In genomic region chr11:72823105-72823804, GRCh38 we compare ENCODE assay signal across 1 cellular context.
TF ChIP-seq lines count a peak whose summit lies in the region.

No MANE protein-coding gene starts in this region.

TF ChIP-seq in GM23338, 12 proteins besides CTCF, POLR2A, EP300 and RAD21:
- TF ChIP-seq REST (IDR thresholded peaks at IDR 0.05; ENCODE audit: unreplicated experiment) (no peak), POLR2AphosphoS5 (IDR thresholded peaks at IDR 0.05; ENCODE audit: low read depth) (no peak), EZH2phosphoT487 (IDR thresholded peaks at IDR 0.05; ENCODE audit: unreplicated experiment) (no peak), ETS1 (IDR thresholded peaks at IDR 0.05) (no peak)
TF ChIP-seq in GM23338: peak in this region for 0.
